In genomic region chr10:133122171-133122935, GRCh38 we compare ENCODE assay signal across 17 cellular contexts. TPM values are rescaled to one million over a fixed set of nuclear protein-coding genes. Genes with fewer than 3 reads are reported as not detected.
DNase-seq lines count a peak whose midpoint lies in the region; ATAC-seq and TF ChIP-seq lines count a peak whose summit lies in the region.
"Had no signal": no experiment of that assay in that cellular context is flagged by ENCODE, and none has a peak within 500 bp of the region (broad histone marks: within the 10 kb centered on the region; RNA-seq: fewer than 3 reads in every experiment).

No MANE protein-coding gene starts in this region.

- H2BK5ac ChIP-seq in neuronal stem cell (ENCODE audit: low read length) (no peak overlapping the region), mesenchymal stem cell (ENCODE audit: low read depth, low read length, poor library complexity, severe bottlenecking) (no peak overlapping the region)

- TF ChIP-seq CTCF in chondrocyte (IDR thresholded peaks at IDR 0.05) (no peak), SK-N-SH (IDR thresholded peaks at IDR 0.05) (no peak)

- H3K23ac ChIP-seq in neuronal stem cell (ENCODE audit: low read depth, low read length, poor library complexity) (peak overlapping the region; percentile 94), mesenchymal stem cell (ENCODE audit: low read length in 2 of 2) (no peak overlapping the region)

- no peak overlapping the region for H3K27ac Mint-ChIP-seq in chondrocyte (ENCODE audit: unreplicated experiment)

- H2AK5ac ChIP-seq in neuronal stem cell (ENCODE audit: low read depth, low read length) (peak overlapping the region; percentile 32), mesenchymal stem cell (ENCODE audit: low read length, severe bottlenecking) (no peak overlapping the region)

- H3K9ac ChIP-seq in neuronal stem cell (ENCODE audit: low read depth, low read length, poor library complexity), result peak overlapping the region; percentile 86
- H3K9ac ChIP-seq in SK-N-SH, result no peak overlapping the region
- H3K9ac ChIP-seq in mesenchymal stem cell (ENCODE audit: low read length), result no peak overlapping the region
- H3K9ac ChIP-seq: KMS-11 had no signal

- no peak overlapping the region for H2BK15ac ChIP-seq in neuronal stem cell (ENCODE audit: low read length)
- H2BK15ac ChIP-seq in mesenchymal stem cell (ENCODE audit: low read depth, poor library complexity, severe bottlenecking), result no peak overlapping the region

- no peak for ATAC-seq in left ventricle myocardium superior
- no peak for ATAC-seq in Right ventricle myocardium inferior
- no peak for ATAC-seq in HG03139 (IDR thresholded peaks at IDR 0.05; ENCODE audit: unreplicated experiment)
- ATAC-seq: A549 had no signal

- H3K27me3 Mint-ChIP-seq in chondrocyte (ENCODE audit: low read depth), result peaks cover 21% of the 10 kb centered on the region

- intact Hi-C loops in left ventricle myocardium superior (cut with micrococcal nuclease), result no loop called here
- intact Hi-C loops in Right ventricle myocardium inferior (cut with DNase I), result loop anchor here (10.0 kb wide), 1 partner anchor 218 kb away; no protein-coding TSS in a partner anchor

- peaks cover 4% of the 10 kb centered on the region for H3K36me3 Mint-ChIP-seq in chondrocyte (ENCODE audit: low read depth)

- H4K8ac ChIP-seq in neuronal stem cell (ENCODE audit: low read depth, low read length), result no peak overlapping the region
- no peak overlapping the region for H4K8ac ChIP-seq in mesenchymal stem cell (ENCODE audit: low read length)

- TF ChIP-seq EP300 in SK-N-SH (IDR thresholded peaks at IDR 0.05; ENCODE audit: borderline replicate concordance in 1 of 2, low read depth in 1 of 2, low read length in 1 of 2), result no peak

- DNase-seq in left ventricle myocardium superior, result peak; percentile 12
- DNase-seq in Right ventricle myocardium inferior (ENCODE audit: missing footprints), result no peak
- peak; percentile 70 for DNase-seq in chondrocyte (ENCODE audit: low spot score)
- DNase-seq in neuronal stem cell (ENCODE audit: low spot score), result no peak
- no peak for DNase-seq in SK-N-SH
- no peak for DNase-seq in mesenchymal stem cell
- DNase-seq: MV-4-11, NCI-H1694 treated with DMSO at 0.1 percent for 48 hours, SIG-M5 had no signal

- H2AFZ ChIP-seq in neuronal stem cell (ENCODE audit: low read length) (no peak overlapping the region), SK-N-SH (ENCODE audit: low read depth) (no peak overlapping the region), mesenchymal stem cell (ENCODE audit: low read depth, low read length) (no peak overlapping the region)

- no peaks in the 10 kb centered on the region for H3K4me1 Mint-ChIP-seq in chondrocyte (ENCODE audit: low read depth)

- H3K27ac ChIP-seq in neuronal stem cell (replicated peaks; ENCODE audit: low read length) (no peak overlapping the region), SK-N-SH (ENCODE audit: low read depth in 2 of 2, low read length in 1 of 2) (no peak overlapping the region), mesenchymal stem cell (ENCODE audit: low read length, poor library complexity, severe bottlenecking) (no peak overlapping the region)
- H3K27ac ChIP-seq: A549, C4-2B, HL-60, KMS-11 had no signal

- H3K14ac ChIP-seq in neuronal stem cell (ENCODE audit: low read length) (no peak overlapping the region), mesenchymal stem cell (ENCODE audit: low read length in 2 of 2) (no peak overlapping the region)

- H3K79me1 ChIP-seq in neuronal stem cell (ENCODE audit: low read depth, low read length) (peaks cover 3% of the 10 kb centered on the region), mesenchymal stem cell (replicated peaks; ENCODE audit: low read length, poor library complexity, severe bottlenecking) (no peaks in the 10 kb centered on the region)

- H3K9me3 ChIP-seq in neuronal stem cell (replicated peaks in 1 of 2; ENCODE audit: control insufficient read depth in 2 of 2, insufficient read depth in 1 of 2, low read depth in 1 of 2, low read length in 2 of 2), result peaks cover 0 to 11% of the 10 kb centered on the region in 2 donors
- no peaks in the 10 kb centered on the region for H3K9me3 ChIP-seq in SK-N-SH
- peaks cover 16% of the 10 kb centered on the region for H3K9me3 ChIP-seq in mesenchymal stem cell (ENCODE audit: control insufficient read depth, low read length)
- H3K9me3 ChIP-seq: A549 had no signal

- POLR2A ChIA-PET in SK-N-SH (lab: Yijun Ruan, JAX), result no interaction called here

- no peaks in the 10 kb centered on the region for H3K9me2 ChIP-seq in SK-N-SH

- H4K91ac ChIP-seq in neuronal stem cell (ENCODE audit: low read depth, low read length, poor library complexity) (no peak overlapping the region), mesenchymal stem cell (ENCODE audit: low read length) (no peak overlapping the region)

- H3F3A ChIP-seq in SK-N-SH (replicated peaks; ENCODE audit: insufficient read depth), result no peaks in the 10 kb centered on the region

- H3K27me3 ChIP-seq in neuronal stem cell (ENCODE audit: control insufficient read depth in 3 of 3, insufficient read depth in 3 of 3, low read depth in 1 of 3, low read length in 3 of 3) (peaks cover 0 to 14% (median 12%) of the 10 kb centered on the region in 3 experiments), SK-N-SH (ENCODE audit: insufficient read depth) (no peaks in the 10 kb centered on the region), mesenchymal stem cell (ENCODE audit: control insufficient read depth in 1 of 2, insufficient read depth in 1 of 2, low read length in 2 of 2) (peaks cover 6 to 30% of the 10 kb centered on the region in 2 experiments)

- TF ChIP-seq RAD21 in SK-N-SH (IDR thresholded peaks at IDR 0.05; ENCODE audit: low read length), result no peak

- H3K36me3 ChIP-seq in neuronal stem cell (replicated peaks in 1 of 2; ENCODE audit: control insufficient read depth in 2 of 2, insufficient read depth in 2 of 2, low read length in 2 of 2) (no peaks in the 10 kb centered on the region), SK-N-SH (replicated peaks in 1 of 2; ENCODE audit: control insufficient read depth in 1 of 2, insufficient read depth in 2 of 2, low read length in 1 of 2) (no peaks in the 10 kb centered on the region), mesenchymal stem cell (ENCODE audit: control insufficient read depth in 1 of 2, insufficient read depth in 2 of 2, low read depth in 1 of 2, low read length in 2 of 2) (no peaks in the 10 kb centered on the region)

- WGBS in neuronal stem cell (ENCODE audit: extremely low coverage in 2 of 2, insufficient read length in 2 of 2, insufficient replicate concordance in 1 of 2), 2 donors, result no CpG with 5 or more reads among the region's 33 CpGs
- WGBS in SK-N-SH (ENCODE audit: low lambda C conversion rate), result 69% methylated on average over 21 of the region's 33 CpGs
- WGBS in mesenchymal stem cell, result 93% methylated on average over 29 of the region's 33 CpGs

- H3K4me1 ChIP-seq in neuronal stem cell (ENCODE audit: control insufficient read depth in 2 of 2, insufficient read depth in 1 of 2, low read depth in 1 of 2, low read length in 2 of 2) (peaks cover 0 to 4% of the 10 kb centered on the region in 2 donors), SK-N-SH (ENCODE audit: control insufficient read depth in 1 of 2, insufficient read depth in 2 of 2, low read depth in 1 of 2, low read length in 1 of 2) (no peaks in the 10 kb centered on the region), mesenchymal stem cell (ENCODE audit: control insufficient read depth, insufficient read depth, low read depth, low read length) (no peaks in the 10 kb centered on the region)
- H3K4me1 ChIP-seq: A549 had no signal

- peak overlapping the region; percentile 57 for H3K18ac ChIP-seq in neuronal stem cell (ENCODE audit: low read length)
- H3K18ac ChIP-seq in mesenchymal stem cell (ENCODE audit: low read depth in 1 of 2, low read length in 2 of 2), result no peak overlapping the region

- CTCF ChIA-PET in SK-N-SH (lab: Yijun Ruan, JAX), result interaction anchor here (4.0 kb wide), 1 partner anchor 219 kb away, joined by 43 read pairs; no protein-coding TSS in a partner anchor

- peak overlapping the region in 1 of 2 donors; percentile 75 for H3K4me3 ChIP-seq in neuronal stem cell (ENCODE audit: low read length in 2 of 2)
- H3K4me3 ChIP-seq in SK-N-SH (ENCODE audit: low read depth in 2 of 2, low read length in 1 of 2), result no peak overlapping the region
- H3K4me3 ChIP-seq in mesenchymal stem cell (ENCODE audit: insufficient read depth in 1 of 2, low read depth in 1 of 2, low read length in 2 of 2), result peak overlapping the region in 1 of 2 experiments; percentile 30
- H3K4me3 ChIP-seq: A549 had no signal

- H3K4ac ChIP-seq in neuronal stem cell (ENCODE audit: low read length) (no peak overlapping the region), mesenchymal stem cell (ENCODE audit: low read depth in 1 of 2, low read length in 2 of 2) (no peak overlapping the region)

- no peaks in the 10 kb centered on the region for H4K20me1 ChIP-seq in SK-N-SH (ENCODE audit: insufficient read depth)

- H3K4me2 ChIP-seq in neuronal stem cell (ENCODE audit: insufficient read depth, low read length, poor library complexity, severe bottlenecking) (no peak overlapping the region), SK-N-SH (no peak overlapping the region), mesenchymal stem cell (ENCODE audit: low read length, poor library complexity, severe bottlenecking) (no peak overlapping the region)
- H3K4me2 ChIP-seq: A549, KMS-11 had no signal

- no peak overlapping the region for H3K4me3 Mint-ChIP-seq in chondrocyte (ENCODE audit: unreplicated experiment)

- peak overlapping the region; percentile 84 for H2BK12ac ChIP-seq in neuronal stem cell (ENCODE audit: low read length)
- no peak overlapping the region for H2BK12ac ChIP-seq in mesenchymal stem cell (ENCODE audit: low read length in 2 of 2)

- H2BK120ac ChIP-seq in neuronal stem cell (ENCODE audit: low read depth, low read length) (peak overlapping the region; percentile 87), mesenchymal stem cell (ENCODE audit: low read depth, low read length) (no peak overlapping the region)

- peaks cover 16% of the 10 kb centered on the region for H3K9me3 Mint-ChIP-seq in chondrocyte (ENCODE audit: low read depth)

- H3K79me2 ChIP-seq in SK-N-SH (ENCODE audit: insufficient read depth), result no peaks in the 10 kb centered on the region

RNA-seq across cellular contexts. Expression of gene ADGRA1, which starts 34.6 kb away (rescaled TPM):
- total RNA-seq in left ventricle myocardium superior (not detected), Right ventricle myocardium inferior (not detected), chondrocyte (not detected in 3 replicates)
- polyA plus RNA-seq in neuronal stem cell (2013, experiment 1 of 2), result 0.08 TPM
- 0.07 TPM for polyA plus RNA-seq in neuronal stem cell (2013, experiment 2 of 2)
- not detected in 2 replicates for polyA plus RNA-seq in SK-N-SH (2012; rRNA removed)
- polyA plus RNA-seq in SK-N-SH (2012; cell fraction: cytosol; rRNA removed), result not detected in 2 replicates
- not detected in 2 replicates for polyA plus RNA-seq in SK-N-SH (2012; cell fraction: nucleus; rRNA removed)
- not detected for polyA plus RNA-seq in mesenchymal stem cell (2013, experiment 1 of 2)
- polyA plus RNA-seq in mesenchymal stem cell (2013, experiment 2 of 2), result not detected
- total RNA-seq: HT1080, NCI-H460, RPMI7951 had no signal
- polyA plus RNA-seq: A549 had no signal

RNA-seq across cellular contexts. Expression of gene KNDC1, which starts 37.7 kb away (rescaled TPM):
- total RNA-seq in left ventricle myocardium superior (0.20 TPM), Right ventricle myocardium inferior (not detected), chondrocyte (0.24 to 0.72 TPM (median 0.55 TPM) in 3 replicates)
- 6.4 TPM for polyA plus RNA-seq in neuronal stem cell (2013, experiment 1 of 2)
- 6.1 TPM for polyA plus RNA-seq in neuronal stem cell (2013, experiment 2 of 2)
- polyA plus RNA-seq in SK-N-SH (2012; rRNA removed), result 1.4 TPM in 2 replicates
- 0.26 and 0.76 TPM in 2 replicates for polyA plus RNA-seq in SK-N-SH (2012; cell fraction: cytosol; rRNA removed)
- 3.6 and 6.5 TPM in 2 replicates for polyA plus RNA-seq in SK-N-SH (2012; cell fraction: nucleus; rRNA removed)
- 0.07 TPM for polyA plus RNA-seq in mesenchymal stem cell (2013, experiment 1 of 2)
- polyA plus RNA-seq in mesenchymal stem cell (2013, experiment 2 of 2), result 0.12 TPM
- total RNA-seq: HT1080, RPMI7951 had no signal

Comparison
In these comparisons a context has a peak if more than half of its experiments do, and no peak if none do; other contexts are left out.
1. DNase-seq: peak in left ventricle myocardium superior (single experiment) and chondrocyte (single experiment); none in Right ventricle myocardium inferior (single experiment), neuronal stem cell (single experiment), SK-N-SH (single experiment) and mesenchymal stem cell (single experiment).